ENCODE assay signal across 1 cellular context in the genomic region with DNA sequence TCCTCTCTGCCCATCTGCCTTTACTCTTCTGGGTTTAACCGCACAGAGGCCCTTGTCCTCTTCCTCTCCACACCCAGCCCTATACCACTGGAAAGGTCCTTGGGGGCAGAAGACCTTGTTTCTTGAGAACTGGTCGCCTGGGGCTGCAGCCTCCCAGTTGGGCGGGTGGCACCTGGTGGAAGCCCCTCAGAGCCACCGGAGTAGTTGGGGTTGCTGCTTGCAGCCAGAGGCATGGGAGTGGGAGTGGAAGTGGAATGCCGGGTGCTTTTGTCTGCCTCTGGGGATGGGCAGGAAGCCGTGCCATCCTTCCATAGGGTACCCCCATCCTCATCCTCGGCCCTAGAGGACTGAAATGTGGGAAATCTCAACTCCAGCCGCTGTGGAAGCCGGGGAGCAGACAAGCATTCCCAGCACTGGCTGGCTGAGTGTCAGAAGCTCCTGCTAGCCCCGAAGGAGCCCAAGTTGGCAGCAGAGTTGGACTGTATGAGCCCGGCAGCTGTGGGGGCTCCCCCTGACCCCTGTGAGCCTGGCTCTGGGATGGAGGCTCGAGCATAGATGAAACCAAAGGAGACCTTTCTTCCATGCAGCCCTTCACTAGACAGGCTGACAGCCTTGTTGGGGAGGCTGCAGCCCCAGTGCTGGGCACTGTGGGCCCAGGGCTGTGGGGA.
TF ChIP-seq lines count a peak whose summit lies in the region.

No MANE protein-coding gene starts in this region.

TF ChIP-seq in H1, 55 proteins besides CTCF, POLR2A, EP300 and RAD21:
- TF ChIP-seq MAFK (IDR thresholded peaks at IDR 0.05; ENCODE audit: low read depth, low read length) (no peak), BCL11A (IDR thresholded peaks at IDR 0.05; ENCODE audit: low read depth in 2 of 2, low read length in 2 of 2) (no peak), BACH1 (IDR thresholded peaks at IDR 0.05; ENCODE audit: low read length) (no peak), HDAC6 (IDR thresholded peaks at IDR 0.05; ENCODE audit: low read depth, low read length) (no peak), JUND (IDR thresholded peaks at IDR 0.05; ENCODE audit: low read length) (no peak), SIRT6 (IDR thresholded peaks at IDR 0.05; ENCODE audit: low read length) (no peak), SP2 (IDR thresholded peaks at IDR 0.05; ENCODE audit: low read length) (no peak), ASH2L (IDR thresholded peaks at IDR 0.05; ENCODE audit: low read length) (no peak), CEBPB (IDR thresholded peaks at IDR 0.05; ENCODE audit: low read depth, low read length) (no peak), MAX (IDR thresholded peaks at IDR 0.05) (no peak), SUZ12 (IDR thresholded peaks at IDR 0.05; ENCODE audit: low read length) (no peak), FOSL1 (IDR thresholded peaks at IDR 0.05; ENCODE audit: insufficient read depth, low read depth, low read length) (no peak), HDAC2 (IDR thresholded peaks at IDR 0.05; ENCODE audit: borderline replicate concordance in 1 of 2, low read depth in 2 of 2, low read length in 2 of 2) (no peak), SP1 (IDR thresholded peaks at IDR 0.05; ENCODE audit: low read depth, low read length) (no peak), KDM1A (IDR thresholded peaks at IDR 0.05; ENCODE audit: borderline replicate concordance, low read length) (no peak), CHD1 (IDR thresholded peaks at IDR 0.05; ENCODE audit: low read depth, low read length) (no peak)
- TF ChIP-seq, protein P1, sequence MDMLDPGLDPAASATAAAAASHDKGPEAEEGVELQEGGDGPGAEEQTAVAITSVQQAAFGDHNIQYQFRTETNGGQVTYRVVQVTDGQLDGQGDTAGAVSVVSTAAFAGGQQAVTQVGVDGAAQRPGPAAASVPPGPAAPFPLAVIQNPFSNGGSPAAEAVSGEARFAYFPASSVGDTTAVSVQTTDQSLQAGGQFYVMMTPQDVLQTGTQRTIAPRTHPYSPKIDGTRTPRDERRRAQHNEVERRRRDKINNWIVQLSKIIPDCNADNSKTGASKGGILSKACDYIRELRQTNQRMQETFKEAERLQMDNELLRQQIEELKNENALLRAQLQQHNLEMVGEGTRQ (IDR thresholded peaks at IDR 0.05; ENCODE audit: low read length), result no peak
